In the genomic region with DNA sequence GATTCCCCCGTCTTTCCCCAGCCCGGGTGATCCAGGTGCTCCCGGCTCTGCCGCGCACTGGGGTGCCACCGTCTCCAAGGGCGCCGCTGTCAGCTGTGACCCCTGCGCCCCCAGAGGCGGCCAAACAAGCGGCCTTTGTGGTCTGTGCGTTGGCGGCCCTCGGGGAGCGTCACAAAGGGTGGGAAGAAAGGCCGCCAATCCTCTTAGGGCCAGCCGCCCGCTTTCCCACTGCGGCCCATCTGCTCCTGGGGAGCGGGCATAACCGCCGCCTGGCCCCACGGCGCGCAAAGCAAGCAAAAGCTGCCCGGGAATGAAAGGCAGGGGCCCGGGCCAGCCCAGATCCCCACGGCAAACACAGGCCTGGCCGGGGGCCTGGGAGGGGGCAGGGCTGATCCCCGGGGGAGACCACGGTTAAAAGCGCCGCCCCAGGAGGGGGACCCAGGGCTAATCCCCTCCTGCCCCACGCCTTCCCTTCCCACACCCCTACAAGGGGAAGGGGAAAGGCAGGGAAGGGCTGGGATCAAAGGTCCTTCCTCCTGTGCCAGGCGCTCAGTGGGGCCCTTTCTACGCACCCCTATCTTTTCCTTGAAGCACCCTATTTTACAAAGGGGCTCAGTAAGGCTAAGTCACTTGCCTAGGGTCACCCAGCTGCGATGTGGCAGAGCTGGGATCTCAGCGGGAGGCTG, we compare ENCODE assay signal across 17 cellular contexts. TPM values are rescaled to one million over a fixed set of nuclear protein-coding genes. Genes with fewer than 3 reads are reported as not detected.
"Had no signal": no experiment of that assay in that cellular context is flagged by ENCODE, and none has a peak within 500 bp of the region (broad histone marks: within the 10 kb centered on the region; RNA-seq: fewer than 3 reads in every experiment).

No MANE protein-coding gene starts in this region.

- H3K4me1 Mint-ChIP-seq: activated naive CD8-positive, alpha-beta T cell treated with anti-CD3 and anti-CD28 coated beads, Interleukin-2, amount 50 U/mL, for 24 hours; stimulated activated naive CD8-positive, alpha-beta T cell treated with anti-CD3 and anti-CD28 coated beads, Interleukin-15, amount 100 ng/mL, for 72 hours had no signal

- FAIRE-seq: bronchial epithelial cell had no signal

- H3K4me3 Mint-ChIP-seq: activated naive CD4-positive, alpha-beta T cell treated with anti-CD3 and anti-CD28 coated beads for 36 hours; activated naive CD8-positive, alpha-beta T cell treated with anti-CD3 and anti-CD28 coated beads, Interleukin-2, amount 50 U/mL, for 24 hours; dendritic cell treated with granulocyte-macrophage colony-stimulating factor and Interleukin-4, amounts not matched to agents 40 ng/mL and 50 ng/mL, for 4 days; natural killer cell treated with Interleukin-12 subunit alpha and Interleukin-12 subunit beta and Interleukin-15 and Interleukin-18, amount 100 ng/mL, for 72 hours; stimulated activated naive CD8-positive, alpha-beta T cell treated with anti-CD3 and anti-CD28 coated beads, Interleukin-15, amount 100 ng/mL, for 72 hours had no signal

- H3K27ac Mint-ChIP-seq: activated naive CD4-positive, alpha-beta T cell treated with anti-CD3 and anti-CD28 coated beads for 36 hours; activated naive CD8-positive, alpha-beta T cell treated with anti-CD3 and anti-CD28 coated beads, Interleukin-2, amount 50 U/mL, for 24 hours; activated T-helper 2 cell treated with anti-CD3 and anti-CD28 coated beads, Interferon-gamma antibody, Interleukin-2, Interleukin-4, amounts not matched to agents 10 μg/mL and 5 μg/mL and 100 μg/mL, durations not matched to agents 14 hours and 24 hours and 36 hours; dendritic cell treated with granulocyte-macrophage colony-stimulating factor and Interleukin-4, amounts not matched to agents 40 ng/mL and 50 ng/mL, for 4 days; natural killer cell treated with Interleukin-12 subunit alpha and Interleukin-12 subunit beta and Interleukin-15 and Interleukin-18, amount 100 ng/mL, for 72 hours; progenitor cell of endocrine pancreas; stimulated activated naive CD8-positive, alpha-beta T cell treated with anti-CD3 and anti-CD28 coated beads, Interleukin-15, amount 100 ng/mL, for 72 hours had no signal

- H3K4me1 ChIP-seq: gastroesophageal sphincter, sigmoid colon had no signal

- ATAC-seq: activated naive CD8-positive, alpha-beta T cell treated with anti-CD3 and anti-CD28 coated beads, Interleukin-2, amount 50 U/mL, for 24 hours; left cardiac atrium; natural killer cell treated with Interleukin-12 subunit alpha and Interleukin-12 subunit beta and Interleukin-15 and Interleukin-18, amount 100 ng/mL, for 72 hours; stimulated activated naive CD8-positive, alpha-beta T cell treated with anti-CD3 and anti-CD28 coated beads, Interleukin-15, amount 100 ng/mL, for 72 hours had no signal

- DNase-seq: activated CD4-positive, alpha-beta T cell treated with anti-CD3 and anti-CD28 coated beads, Interleukin-2, amount 50 U/mL, for 1 hour; activated naive CD4-positive, alpha-beta T cell treated with anti-CD3 and anti-CD28 coated beads for 36 hours; activated naive CD8-positive, alpha-beta T cell treated with anti-CD3 and anti-CD28 coated beads, Interleukin-2, amount 50 U/mL, for 24 hours; aorta; erythroblast; left cardiac atrium; sigmoid colon; stimulated activated CD4-positive, alpha-beta T cell treated with anti-CD3 and anti-CD28 coated beads, Interleukin-1b, Interleukin-23, amount 100 ng/mL, for 48 hours; stimulated activated naive CD8-positive, alpha-beta T cell treated with anti-CD3 and anti-CD28 coated beads, Interleukin-15, amount 100 ng/mL, for 72 hours had no signal

- H3K9me3 Mint-ChIP-seq: activated naive CD4-positive, alpha-beta T cell treated with anti-CD3 and anti-CD28 coated beads for 36 hours; activated naive CD8-positive, alpha-beta T cell treated with anti-CD3 and anti-CD28 coated beads, Interleukin-2, amount 50 U/mL, for 24 hours; activated T-helper 2 cell treated with anti-CD3 and anti-CD28 coated beads, Interferon-gamma antibody, Interleukin-2, Interleukin-4, amounts not matched to agents 10 μg/mL and 5 μg/mL and 100 μg/mL, durations not matched to agents 14 hours and 24 hours and 36 hours; dendritic cell treated with granulocyte-macrophage colony-stimulating factor and Interleukin-4, amounts not matched to agents 40 ng/mL and 50 ng/mL, for 4 days; natural killer cell treated with Interleukin-12 subunit alpha and Interleukin-12 subunit beta and Interleukin-15 and Interleukin-18, amount 100 ng/mL, for 72 hours; stimulated activated naive CD8-positive, alpha-beta T cell treated with anti-CD3 and anti-CD28 coated beads, Interleukin-15, amount 100 ng/mL, for 72 hours had no signal

- H3K9me3 ChIP-seq: gastroesophageal sphincter, sigmoid colon had no signal

- H3K36me3 Mint-ChIP-seq: natural killer cell treated with Interleukin-12 subunit alpha and Interleukin-12 subunit beta and Interleukin-15 and Interleukin-18, amount 100 ng/mL, for 72 hours had no signal

- H3K27ac ChIP-seq: gastroesophageal sphincter, sigmoid colon had no signal

- H3K4me3 ChIP-seq: gastroesophageal sphincter, lung, sigmoid colon had no signal

- H3K36me3 ChIP-seq: gastroesophageal sphincter, sigmoid colon had no signal

RNA-seq across cellular contexts. Expression of gene C1QB, which starts 24.0 kb away (rescaled TPM):
- total RNA-seq: activated CD8-positive, alpha-beta memory T cell treated with anti-CD3 and anti-CD28 coated beads for 36 hours; activated naive CD4-positive, alpha-beta T cell treated with anti-CD3 and anti-CD28 coated beads for 36 hours; activated T-helper 2 cell treated with anti-CD3 and anti-CD28 coated beads, Interferon-gamma antibody, Interleukin-2, Interleukin-4, amounts not matched to agents 10 μg/mL and 5 μg/mL and 100 μg/mL, durations not matched to agents 14 hours and 24 hours and 36 hours; bronchial epithelial cell; natural killer cell treated with Interleukin-12 subunit alpha and Interleukin-12 subunit beta and Interleukin-15 and Interleukin-18, amount 100 ng/mL, for 72 hours; progenitor cell of endocrine pancreas had no signal

RNA-seq across cellular contexts. Expression of gene EPHB2, which starts 33.6 kb away (rescaled TPM):
- total RNA-seq: activated naive CD4-positive, alpha-beta T cell treated with anti-CD3 and anti-CD28 coated beads for 36 hours; activated T-helper 2 cell treated with anti-CD3 and anti-CD28 coated beads, Interferon-gamma antibody, Interleukin-2, Interleukin-4, amounts not matched to agents 10 μg/mL and 5 μg/mL and 100 μg/mL, durations not matched to agents 14 hours and 24 hours and 36 hours; natural killer cell treated with Interleukin-12 subunit alpha and Interleukin-12 subunit beta and Interleukin-15 and Interleukin-18, amount 100 ng/mL, for 72 hours had no signal

RNA-seq across cellular contexts. Expression of gene C1QC, which starts 33.6 kb away (rescaled TPM):
- total RNA-seq: activated CD8-positive, alpha-beta memory T cell treated with anti-CD3 and anti-CD28 coated beads for 36 hours; activated naive CD4-positive, alpha-beta T cell treated with anti-CD3 and anti-CD28 coated beads for 36 hours; activated T-helper 2 cell treated with anti-CD3 and anti-CD28 coated beads, Interferon-gamma antibody, Interleukin-2, Interleukin-4, amounts not matched to agents 10 μg/mL and 5 μg/mL and 100 μg/mL, durations not matched to agents 14 hours and 24 hours and 36 hours; bronchial epithelial cell; natural killer cell treated with Interleukin-12 subunit alpha and Interleukin-12 subunit beta and Interleukin-15 and Interleukin-18, amount 100 ng/mL, for 72 hours; progenitor cell of endocrine pancreas had no signal

RNA-seq across cellular contexts. Expression of gene C1QA, which starts 40.6 kb away (rescaled TPM):
- total RNA-seq: activated CD8-positive, alpha-beta memory T cell treated with anti-CD3 and anti-CD28 coated beads for 36 hours; activated naive CD4-positive, alpha-beta T cell treated with anti-CD3 and anti-CD28 coated beads for 36 hours; activated T-helper 2 cell treated with anti-CD3 and anti-CD28 coated beads, Interferon-gamma antibody, Interleukin-2, Interleukin-4, amounts not matched to agents 10 μg/mL and 5 μg/mL and 100 μg/mL, durations not matched to agents 14 hours and 24 hours and 36 hours; bronchial epithelial cell; natural killer cell treated with Interleukin-12 subunit alpha and Interleukin-12 subunit beta and Interleukin-15 and Interleukin-18, amount 100 ng/mL, for 72 hours; progenitor cell of endocrine pancreas had no signal
